In the genomic region with DNA sequence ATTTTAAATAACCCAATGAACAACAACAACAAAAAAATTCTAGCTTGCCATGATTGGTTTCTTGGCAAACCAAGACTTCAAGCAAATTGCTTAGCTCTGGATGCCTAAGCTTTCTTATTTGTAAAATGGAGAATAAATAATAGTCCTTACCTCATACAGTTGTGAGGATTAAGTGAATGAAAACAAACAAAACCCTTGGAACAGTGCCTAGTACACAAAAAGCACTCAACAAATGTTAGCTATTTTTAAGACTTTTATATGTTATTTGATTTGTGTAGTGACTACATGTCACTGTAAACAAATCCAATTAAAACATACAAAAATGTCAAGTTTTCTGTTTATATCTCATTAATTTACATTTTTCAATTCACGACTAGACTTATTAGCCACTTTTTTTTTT, we compare ENCODE assay signal across 26 cellular contexts.
"Had no signal": no experiment of that assay in that cellular context is flagged by ENCODE, and none has a peak within 500 bp of the region (broad histone marks: within the 10 kb centered on the region; RNA-seq: fewer than 3 reads in every experiment).

No MANE protein-coding gene starts in this region.

- FAIRE-seq: colon, endothelial cell of umbilical vein, kidney had no signal

- ATAC-seq: effector memory CD8-positive, alpha-beta T cell; gastroesophageal sphincter; heart left ventricle; left lung; left ventricle myocardium superior; lower lobe of right lung; mucosa of descending colon; naive thymus-derived CD8-positive, alpha-beta T cell had no signal

- H3K4me2 ChIP-seq: hepatocyte had no signal

- H3K36me3 ChIP-seq: esophagus muscularis mucosa, gastroesophageal sphincter, heart left ventricle, left lung, lower lobe of right lung had no signal

- H3K4me1 ChIP-seq: esophagus muscularis mucosa, gastroesophageal sphincter, heart left ventricle, left lung, lower lobe of right lung had no signal

- H3K27me3 ChIP-seq: dorsolateral prefrontal cortex, esophagus muscularis mucosa, gastroesophageal sphincter, heart left ventricle, hepatocyte, left lung had no signal

- H3K79me2 ChIP-seq: hepatocyte had no signal

- H2AFZ ChIP-seq: hepatocyte had no signal

- DNase-seq: dermis blood vessel endothelial cell; dorsolateral prefrontal cortex; effector CD8-positive, alpha-beta T cell; effector memory CD8-positive, alpha-beta T cell; endodermal cell; foreskin fibroblast; foreskin melanocyte; heart left ventricle; hypothalamus; immature natural killer cell; islet precursor cell; kidney; kidney glomerular epithelial cell; left lung; left ventricle myocardium superior; lower lobe of right lung; mesenchymal stem cell; mucosa of descending colon; naive B cell; naive thymus-derived CD8-positive, alpha-beta T cell had no signal

- H3K4me3 ChIP-seq: coronary artery, dorsolateral prefrontal cortex, esophagus muscularis mucosa, gastroesophageal sphincter, heart left ventricle, hepatocyte, left lung, lower lobe of right lung, mucosa of descending colon had no signal

- H3K27ac ChIP-seq: coronary artery, dorsolateral prefrontal cortex, esophagus muscularis mucosa, gastroesophageal sphincter, heart left ventricle, hepatocyte, left lung, lower lobe of right lung had no signal
